In the genomic region with DNA sequence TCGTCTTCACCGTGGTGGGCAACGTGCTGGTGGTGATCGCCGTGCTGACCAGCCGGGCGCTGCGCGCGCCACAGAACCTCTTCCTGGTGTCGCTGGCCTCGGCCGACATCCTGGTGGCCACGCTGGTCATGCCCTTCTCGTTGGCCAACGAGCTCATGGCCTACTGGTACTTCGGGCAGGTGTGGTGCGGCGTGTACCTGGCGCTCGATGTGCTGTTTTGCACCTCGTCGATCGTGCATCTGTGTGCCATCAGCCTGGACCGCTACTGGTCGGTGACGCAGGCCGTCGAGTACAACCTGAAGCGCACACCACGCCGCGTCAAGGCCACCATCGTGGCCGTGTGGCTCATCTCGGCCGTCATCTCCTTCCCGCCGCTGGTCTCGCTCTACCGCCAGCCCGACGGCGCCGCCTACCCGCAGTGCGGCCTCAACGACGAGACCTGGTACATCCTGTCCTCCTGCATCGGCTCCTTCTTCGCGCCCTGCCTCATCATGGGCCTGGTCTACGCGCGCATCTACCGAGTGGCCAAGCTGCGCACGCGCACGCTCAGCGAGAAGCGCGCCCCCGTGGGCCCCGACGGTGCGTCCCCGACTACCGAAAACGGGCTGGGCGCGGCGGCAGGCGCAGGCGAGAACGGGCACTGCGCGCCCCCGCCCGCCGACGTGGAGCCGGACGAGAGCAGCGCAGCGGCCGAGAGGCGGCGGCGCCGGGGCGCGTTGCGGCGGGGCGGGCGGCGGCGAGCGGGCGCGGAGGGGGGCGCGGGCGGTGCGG, we compare ENCODE assay signal across 8 cellular contexts. TPM values are rescaled to one million over a fixed set of nuclear protein-coding genes. Genes with fewer than 3 reads are reported as not detected.
DNase-seq lines count a peak whose midpoint lies in the region; ATAC-seq and TF ChIP-seq lines count a peak whose summit lies in the region.

No MANE protein-coding gene starts in this region.

- peaks cover 4% of the 10 kb centered on the region for H3K4me1 Mint-ChIP-seq in activated CD8-positive, alpha-beta T cell treated with anti-CD3 and anti-CD28 coated beads, Interleukin-2, amount 10 ng/mL, durations not matched to agents 7 days and 5 days (ENCODE audit: low read depth)
- peaks cover 2 to 15% of the 10 kb centered on the region in 2 donors for H3K4me1 Mint-ChIP-seq in stimulated activated naive B cell treated with anti-CD40 and anti-IgM and Interleukin-4, amounts not matched to agents 10 μg/mL and 1 μg/mL and 100 μg/mL, for 72 hours

- TF ChIP-seq EP300 in gastroesophageal sphincter (IDR thresholded peaks at IDR 0.05): no peak

- H3K27me3 ChIP-seq in gastroesophageal sphincter: peaks cover 77% of the 10 kb centered on the region

- peak overlapping the region; percentile 24 for H3K4me3 ChIP-seq in iPS-11a (ENCODE audit: low read depth, low read length)
- peak overlapping the region in 1 of 2 donors; percentile 51 for H3K4me3 ChIP-seq in gastroesophageal sphincter

- CTCF ChIA-PET in activated CD8-positive, alpha-beta T cell treated with anti-CD3 and anti-CD28 coated beads, Interleukin-2, amount 10 ng/mL, durations not matched to agents 7 days and 5 days (lab: Charles Lee): no interaction called here

- peak overlapping the region; percentile 38 for H3K4me3 Mint-ChIP-seq in activated CD8-positive, alpha-beta T cell treated with anti-CD3 and anti-CD28 coated beads, Interleukin-2, amount 10 ng/mL, durations not matched to agents 7 days and 5 days
- peak overlapping the region; percentile 46 to 67 for H3K4me3 Mint-ChIP-seq in stimulated activated naive B cell treated with anti-CD40 and anti-IgM and Interleukin-4, amounts not matched to agents 10 μg/mL and 1 μg/mL and 100 μg/mL, for 72 hours

- peak overlapping the region in 2 of 4 donors; percentile 38 to 51 for H3K27ac ChIP-seq in gastroesophageal sphincter

- no peaks in the 10 kb centered on the region for H3K9me3 Mint-ChIP-seq in activated CD8-positive, alpha-beta T cell treated with anti-CD3 and anti-CD28 coated beads, Interleukin-2, amount 10 ng/mL, durations not matched to agents 7 days and 5 days (ENCODE audit: insufficient read depth)
- H3K9me3 Mint-ChIP-seq in stimulated activated naive B cell treated with anti-CD40 and anti-IgM and Interleukin-4, amounts not matched to agents 10 μg/mL and 1 μg/mL and 100 μg/mL, for 72 hours: no peaks in the 10 kb centered on the region

- H3K36me3 Mint-ChIP-seq in activated CD8-positive, alpha-beta T cell treated with anti-CD3 and anti-CD28 coated beads, Interleukin-2, amount 10 ng/mL, durations not matched to agents 7 days and 5 days (ENCODE audit: low read depth): peaks cover 2% of the 10 kb centered on the region
- peaks cover 0 to 1% of the 10 kb centered on the region in 2 donors for H3K36me3 Mint-ChIP-seq in stimulated activated naive B cell treated with anti-CD40 and anti-IgM and Interleukin-4, amounts not matched to agents 10 μg/mL and 1 μg/mL and 100 μg/mL, for 72 hours

- no peak for TF ChIP-seq POLR2A in gastroesophageal sphincter (IDR thresholded peaks at IDR 0.05)

- POLR2A ChIA-PET in activated CD8-positive, alpha-beta T cell treated with anti-CD3 and anti-CD28 coated beads, Interleukin-2, amount 10 ng/mL, durations not matched to agents 7 days and 5 days (lab: Charles Lee): no interaction called here

- no peak for ATAC-seq in activated CD8-positive, alpha-beta T cell treated with anti-CD3 and anti-CD28 coated beads, Interleukin-2, amount 10 ng/mL, durations not matched to agents 7 days and 5 days
- ATAC-seq in stimulated activated naive B cell treated with anti-CD40 and anti-IgM and Interleukin-4, amounts not matched to agents 10 μg/mL and 1 μg/mL and 100 μg/mL, for 72 hours (replicated peaks): no peak
- ATAC-seq in gastroesophageal sphincter (no peak), HG02798 (IDR thresholded peaks at IDR 0.05; ENCODE audit: poor library complexity, unreplicated experiment) (no peak)

- peaks cover 0 to 18% (median 0%) of the 10 kb centered on the region in 3 donors for H3K4me1 ChIP-seq in gastroesophageal sphincter

- peak overlapping the region; percentile 60 for H3K27ac Mint-ChIP-seq in activated CD8-positive, alpha-beta T cell treated with anti-CD3 and anti-CD28 coated beads, Interleukin-2, amount 10 ng/mL, durations not matched to agents 7 days and 5 days
- H3K27ac Mint-ChIP-seq in stimulated activated naive B cell treated with anti-CD40 and anti-IgM and Interleukin-4, amounts not matched to agents 10 μg/mL and 1 μg/mL and 100 μg/mL, for 72 hours: peak overlapping the region; percentile 67

- TF ChIP-seq CTCF in gastroesophageal sphincter (IDR thresholded peaks at IDR 0.05): no peak

- H3K27me3 Mint-ChIP-seq in activated CD8-positive, alpha-beta T cell treated with anti-CD3 and anti-CD28 coated beads, Interleukin-2, amount 10 ng/mL, durations not matched to agents 7 days and 5 days (ENCODE audit: low read depth): peaks cover 20% of the 10 kb centered on the region
- H3K27me3 Mint-ChIP-seq in stimulated activated naive B cell treated with anti-CD40 and anti-IgM and Interleukin-4, amounts not matched to agents 10 μg/mL and 1 μg/mL and 100 μg/mL, for 72 hours: peaks cover 27 to 74% of the 10 kb centered on the region in 2 donors

- H3K9me3 ChIP-seq in gastroesophageal sphincter: no peaks in the 10 kb centered on the region

- DNase-seq in NCI-H524 (lab: John Stamatoyannopoulos, UW) (peak; percentile 44 to 73), NCI-H524 treated with DMSO at 0.1 percent for 48 hours (lab: John Stamatoyannopoulos, UW) (no peak), OCI-M1 (lab: John Stamatoyannopoulos, UW) (no peak)
- no peak for DNase-seq in activated CD8-positive, alpha-beta T cell treated with anti-CD3 and anti-CD28 coated beads, Interleukin-2, amount 10 ng/mL, durations not matched to agents 7 days and 5 days
- no peak for DNase-seq in stimulated activated naive B cell treated with anti-CD40 and anti-IgM and Interleukin-4, amounts not matched to agents 10 μg/mL and 1 μg/mL and 100 μg/mL, for 72 hours

- H3K36me3 ChIP-seq in gastroesophageal sphincter: no peaks in the 10 kb centered on the region

- WGBS in gastroesophageal sphincter (ENCODE audit: low coverage in 1 of 2), 2 donors: no CpG with 5 or more reads among the region's 106 CpGs

RNA-seq across cellular contexts. Expression of gene ADRA2C, which starts 0.8 kb away (rescaled TPM):
- total RNA-seq in activated CD8-positive, alpha-beta T cell treated with anti-CD3 and anti-CD28 coated beads, Interleukin-2, amount 10 ng/mL, durations not matched to agents 7 days and 5 days: not detected
- 10 to 100 TPM in 1 of 4 donors, 1 to 10 TPM in 3; 1.2 to 26.5 (median 6.1) TPM for total RNA-seq in gastroesophageal sphincter

Comparison
In these comparisons a context has a peak if more than half of its experiments do, and no peak if none do; other contexts are left out.
1. DNase-seq: peak in NCI-H524 (2 of 2); none in NCI-H524 treated with DMSO at 0.1 percent for 48 hours (single experiment), activated CD8-positive, alpha-beta T cell treated with anti-CD3 and anti-CD28 coated beads, Interleukin-2, amount 10 ng/mL, durations not matched to agents 7 days and 5 days (single experiment), stimulated activated naive B cell treated with anti-CD40 and anti-IgM and Interleukin-4, amounts not matched to agents 10 μg/mL and 1 μg/mL and 100 μg/mL, for 72 hours (single experiment) and OCI-M1 (single experiment).